ENCODE assay signal across 28 cellular contexts in genomic region chr6:82419859-82420258, GRCh38. TPM values are rescaled to one million over a fixed set of nuclear protein-coding genes. Genes with fewer than 3 reads are reported as not detected.
DNase-seq lines count a peak whose midpoint lies in the region; ATAC-seq and TF ChIP-seq lines count a peak whose summit lies in the region.
"Had no signal": no experiment of that assay in that cellular context is flagged by ENCODE, and none has a peak within 500 bp of the region (broad histone marks: within the 10 kb centered on the region; RNA-seq: fewer than 3 reads in every experiment).

No MANE protein-coding gene starts in this region.

- ATAC-seq in GM21526 (IDR thresholded peaks at IDR 0.05; ENCODE audit: low FRiP score, unreplicated experiment) (peak; percentile 40), HG03521 (IDR thresholded peaks at IDR 0.05; ENCODE audit: unreplicated experiment) (peak; percentile 42), HG03378 (IDR thresholded peaks at IDR 0.05; ENCODE audit: unreplicated experiment) (no peak), GM18520 (IDR thresholded peaks at IDR 0.05; ENCODE audit: unreplicated experiment) (no peak), foreskin keratinocyte (no peak)
- ATAC-seq: activated CD8-positive, alpha-beta T cell treated with anti-CD3 and anti-CD28 coated beads, Interleukin-2, amount 10 ng/mL, durations not matched to agents 7 days and 5 days; CD8-positive, alpha-beta T cell; left ventricle myocardium superior; natural killer cell had no signal

- TF ChIP-seq CTCF in GM12865 (IDR thresholded peaks at IDR 0.05; ENCODE audit: insufficient read depth, low read depth, low read length, missing control alignments) (no peak), foreskin keratinocyte (conservative IDR thresholded peaks at IDR 0.05) (no peak)

- DNase-seq in GM12865 (ENCODE audit: low read depth), result peak; percentile 54
- peak; percentile 74 for DNase-seq in fibroblast of gingiva (ENCODE audit: low read depth)
- no peak for DNase-seq in ecto neural progenitor cell (ENCODE audit: low spot score)
- DNase-seq in foreskin keratinocyte, result no peak
- DNase-seq: activated CD8-positive, alpha-beta T cell treated with anti-CD3 and anti-CD28 coated beads, Interleukin-2, amount 10 ng/mL, durations not matched to agents 7 days and 5 days; activated gamma-delta T cell treated with Interleukin-2 at 50 U/mL for 16 hours; activated T-cell treated with anti-CD3 and anti-CD28 coated beads, Interleukin-2, amount 50 U/mL, for 1 hour; adrenal gland; AML-193; CD8-positive, alpha-beta T cell; cortex of kidney; DMS153; foreskin melanocyte; GDM1; IMR-90; left ventricle myocardium superior; natural killer cell; NCI-H1436; NCI-H69; retina; stimulated activated CD4-positive, alpha-beta T cell treated with anti-CD3 and anti-CD28 coated beads, Interleukin-4, amount 100 ng/mL, for 1 hour; T1000; thyroid gland had no signal

- peaks cover 11% of the 10 kb centered on the region for H3K4me1 ChIP-seq in foreskin keratinocyte
- H3K4me1 ChIP-seq: adrenal gland had no signal

- no peak overlapping the region for H3K4me3 ChIP-seq in GM12865 (ENCODE audit: low read depth, low read length)
- H3K4me3 ChIP-seq: adrenal gland, hepatocyte, thyroid gland had no signal

- no peaks in the 10 kb centered on the region for H3K27me3 ChIP-seq in foreskin keratinocyte
- H3K27me3 ChIP-seq: adrenal gland, hepatocyte, thyroid gland had no signal

- no peak overlapping the region for H3K27ac ChIP-seq in foreskin keratinocyte
- H3K27ac ChIP-seq: adrenal gland, hepatocyte, thyroid gland had no signal

RNA-seq across cellular contexts. Expression of gene TPBG, which starts 56.2 kb away (rescaled TPM):
- 46.7 and 49.5 TPM in 2 replicates for total RNA-seq in foreskin keratinocyte
- polyA plus RNA-seq in foreskin keratinocyte, result 37.5 and 42.0 TPM in 2 replicates
- total RNA-seq: activated CD8-positive, alpha-beta T cell treated with anti-CD3 and anti-CD28 coated beads, Interleukin-2, amount 10 ng/mL, durations not matched to agents 7 days and 5 days had no signal

Comparison
In these comparisons a context has a peak if more than half of its experiments do, and no peak if none do; other contexts are left out.
1. DNase-seq: peak in GM12865 (single experiment) and fibroblast of gingiva (single experiment); none in ecto neural progenitor cell (single experiment) and foreskin keratinocyte (0 of 2).
2. ATAC-seq: peak in GM21526 (single experiment) and HG03521 (single experiment); none in HG03378 (single experiment), GM18520 (single experiment) and foreskin keratinocyte (single experiment).